In the genomic region with DNA sequence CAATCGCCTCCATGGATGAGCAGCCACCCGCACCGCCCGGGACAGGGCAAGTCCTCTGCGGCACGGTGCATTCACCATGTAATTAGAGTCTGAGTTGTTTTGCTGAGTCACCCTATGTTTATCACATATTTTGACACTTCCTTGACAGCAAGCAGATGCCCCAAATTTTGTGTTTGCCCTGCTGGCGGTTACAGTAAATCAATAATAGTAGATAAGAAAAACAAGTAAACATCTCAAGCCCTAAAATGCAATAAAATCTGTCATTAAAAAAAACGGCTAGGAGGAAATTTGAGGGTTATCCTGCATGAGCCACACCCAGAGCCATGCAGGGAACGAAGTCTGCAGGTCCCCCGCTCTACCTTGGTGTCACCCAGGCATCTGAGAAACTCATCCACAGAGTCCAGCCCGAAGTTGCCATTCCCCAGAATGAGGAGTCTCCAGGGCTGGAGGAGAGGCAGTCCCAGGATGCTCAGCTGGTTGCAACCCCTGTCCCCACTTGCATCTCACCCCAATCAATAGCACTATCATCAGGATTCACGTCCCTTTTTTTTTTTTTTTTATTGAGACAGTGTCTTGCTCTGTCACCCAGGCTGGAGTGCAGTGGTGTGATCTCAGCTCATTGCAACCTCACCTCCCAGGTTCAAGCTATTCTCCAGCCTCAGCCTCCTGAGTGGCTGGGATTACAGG, we compare ENCODE assay signal across 1 cellular context.
TF ChIP-seq lines count a peak whose summit lies in the region.

No MANE protein-coding gene starts in this region.

TF ChIP-seq in K562, 482 proteins besides CTCF, POLR2A, EP300 and RAD21 (continued from another document and continues in another):
- TF ChIP-seq, protein P1, sequence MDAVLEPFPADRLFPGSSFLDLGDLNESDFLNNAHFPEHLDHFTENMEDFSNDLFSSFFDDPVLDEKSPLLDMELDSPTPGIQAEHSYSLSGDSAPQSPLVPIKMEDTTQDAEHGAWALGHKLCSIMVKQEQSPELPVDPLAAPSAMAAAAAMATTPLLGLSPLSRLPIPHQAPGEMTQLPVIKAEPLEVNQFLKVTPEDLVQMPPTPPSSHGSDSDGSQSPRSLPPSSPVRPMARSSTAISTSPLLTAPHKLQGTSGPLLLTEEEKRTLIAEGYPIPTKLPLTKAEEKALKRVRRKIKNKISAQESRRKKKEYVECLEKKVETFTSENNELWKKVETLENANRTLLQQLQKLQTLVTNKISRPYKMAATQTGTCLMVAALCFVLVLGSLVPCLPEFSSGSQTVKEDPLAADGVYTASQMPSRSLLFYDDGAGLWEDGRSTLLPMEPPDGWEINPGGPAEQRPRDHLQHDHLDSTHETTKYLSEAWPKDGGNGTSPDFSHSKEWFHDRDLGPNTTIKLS (IDR thresholded peaks at IDR 0.05; ENCODE audit: borderline replicate concordance, low read depth), result peak; percentile 47; the same call in 1 of the 2 replicates
- TF ChIP-seq PHF8 (IDR thresholded peaks at IDR 0.05; ENCODE audit: borderline replicate concordance, low read length) (peak; percentile 14; the same call in 1 of the 2 replicates), RCOR1 (IDR thresholded peaks at IDR 0.05; ENCODE audit: borderline replicate concordance in 1 of 2, low read depth in 2 of 2, low read length in 2 of 2) (peak in 1 of 2 experiments; percentile 83; a peak in 1 of 4 replicates), SMAD1 (IDR thresholded peaks at IDR 0.05; ENCODE audit: low read depth, low read length, partially characterized antibody) (no peak), ETV5 (CRISPR knock-in tag; IDR thresholded peaks at IDR 0.05; ENCODE audit: low read depth) (no peak), MEIS2 (IDR thresholded peaks at IDR 0.05; ENCODE audit: partially characterized antibody) (peak; percentile 99), ARID1B (IDR thresholded peaks at IDR 0.05) (peak; percentile 84), BCL6 (CRISPR knock-in tag; IDR thresholded peaks at IDR 0.05) (no peak), NFE2 (IDR thresholded peaks at IDR 0.05; ENCODE audit: low read depth) (peak; percentile 99), CEBPG (CRISPR knock-in tag; IDR thresholded peaks at IDR 0.05) (no peak), CEBPG (tag; conservative IDR thresholded peaks at IDR 0.05 in 1 of 2, IDR thresholded peaks at IDR 0.05 in 1 of 2) (no peak), ZNF444 (CRISPR knock-in tag; IDR thresholded peaks at IDR 0.05) (no peak), TSC22D4 (tag; IDR thresholded peaks at IDR 0.05) (no peak), ZNF766 (CRISPR knock-in tag; conservative IDR thresholded peaks at IDR 0.05) (0 out of 2 replicates have a peak, but pooled peaks have one; percentile 1), CCAR2 (IDR thresholded peaks at IDR 0.05; ENCODE audit: low read depth, low read length) (no peak), MAFF (IDR thresholded peaks at IDR 0.05; ENCODE audit: low read length) (peak; percentile 99), FOXK2 (conservative IDR thresholded peaks at IDR 0.05 in 1 of 2, IDR thresholded peaks at IDR 0.05 in 1 of 2; ENCODE audit: low read depth in 2 of 2) (peak; percentile 51 to 66; a peak in 3 of 4 replicates), NR2C2 (CRISPR knock-in tag; IDR thresholded peaks at IDR 0.05) (no peak), NR2C2 (tag; IDR thresholded peaks at IDR 0.05) (no peak), ZSCAN32 (CRISPR knock-in tag; IDR thresholded peaks at IDR 0.05) (no peak), EGR1 (conservative IDR thresholded peaks at IDR 0.05) (no peak), ZEB2 (IDR thresholded peaks at IDR 0.05) (peak; percentile 59; the same call in 1 of the 2 replicates), HSF4 (CRISPR knock-in tag; IDR thresholded peaks at IDR 0.05; ENCODE audit: borderline replicate concordance) (no peak), NCOA1 (IDR thresholded peaks at IDR 0.05; ENCODE audit: low read depth) (0 out of 2 replicates have a peak, but pooled peaks have one; percentile 31), KAT8 (IDR thresholded peaks at IDR 0.05; ENCODE audit: low read depth) (no peak), HIVEP1 (CRISPR knock-in tag; IDR thresholded peaks at IDR 0.05) (no peak), TBP (optimal IDR thresholded peaks at IDR 0.05; ENCODE audit: low read depth, low read length) (no peak), PML (IDR thresholded peaks at IDR 0.05; ENCODE audit: low read length) (no peak), TAF9B (IDR thresholded peaks at IDR 0.05; ENCODE audit: partially characterized antibody) (peak; percentile 41), KAT7 (CRISPR knock-in tag; IDR thresholded peaks at IDR 0.05; ENCODE audit: borderline replicate concordance) (no peak), ATF1 (CRISPR knock-in tag; IDR thresholded peaks at IDR 0.05) (no peak), ATF1 (tag; IDR thresholded peaks at IDR 0.05) (peak; percentile 46; the same call in 1 of the 2 replicates), BHLHE40 (IDR thresholded peaks at IDR 0.05; ENCODE audit: low read length) (peak; percentile 57), MAZ (CRISPR knock-in tag; conservative IDR thresholded peaks at IDR 0.05 in 1 of 2, IDR thresholded peaks at IDR 0.05 in 1 of 2) (peak in 1 of 2 experiments; percentile 42; a peak in 1 of 4 replicates), RBM34 (IDR thresholded peaks at IDR 0.05; ENCODE audit: borderline replicate concordance, insufficient read depth, low read length) (no peak), MECOM (CRISPR knock-in tag; IDR thresholded peaks at IDR 0.05) (0 out of 2 replicates have a peak, but pooled peaks have one; percentile 16), TEAD4 (IDR thresholded peaks at IDR 0.05; ENCODE audit: low read length) (peak; percentile 72), TEAD4 (CRISPR knock-in tag; IDR thresholded peaks at IDR 0.05; ENCODE audit: borderline replicate concordance) (no peak), JUN (IDR thresholded peaks at IDR 0.05; ENCODE audit: borderline replicate concordance, low read depth, low read length) (peak; percentile 71), JUN (CRISPR knock-in tag; IDR thresholded peaks at IDR 0.05; ENCODE audit: borderline replicate concordance) (no peak)
- TF ChIP-seq, protein P2, sequence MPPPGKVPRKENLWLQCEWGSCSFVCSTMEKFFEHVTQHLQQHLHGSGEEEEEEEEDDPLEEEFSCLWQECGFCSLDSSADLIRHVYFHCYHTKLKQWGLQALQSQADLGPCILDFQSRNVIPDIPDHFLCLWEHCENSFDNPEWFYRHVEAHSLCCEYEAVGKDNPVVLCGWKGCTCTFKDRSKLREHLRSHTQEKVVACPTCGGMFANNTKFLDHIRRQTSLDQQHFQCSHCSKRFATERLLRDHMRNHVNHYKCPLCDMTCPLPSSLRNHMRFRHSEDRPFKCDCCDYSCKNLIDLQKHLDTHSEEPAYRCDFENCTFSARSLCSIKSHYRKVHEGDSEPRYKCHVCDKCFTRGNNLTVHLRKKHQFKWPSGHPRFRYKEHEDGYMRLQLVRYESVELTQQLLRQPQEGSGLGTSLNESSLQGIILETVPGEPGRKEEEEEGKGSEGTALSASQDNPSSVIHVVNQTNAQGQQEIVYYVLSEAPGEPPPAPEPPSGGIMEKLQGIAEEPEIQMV (tag; conservative IDR thresholded peaks at IDR 0.05; ENCODE audit: low read depth), result no peak
- TF ChIP-seq, protein P3, sequence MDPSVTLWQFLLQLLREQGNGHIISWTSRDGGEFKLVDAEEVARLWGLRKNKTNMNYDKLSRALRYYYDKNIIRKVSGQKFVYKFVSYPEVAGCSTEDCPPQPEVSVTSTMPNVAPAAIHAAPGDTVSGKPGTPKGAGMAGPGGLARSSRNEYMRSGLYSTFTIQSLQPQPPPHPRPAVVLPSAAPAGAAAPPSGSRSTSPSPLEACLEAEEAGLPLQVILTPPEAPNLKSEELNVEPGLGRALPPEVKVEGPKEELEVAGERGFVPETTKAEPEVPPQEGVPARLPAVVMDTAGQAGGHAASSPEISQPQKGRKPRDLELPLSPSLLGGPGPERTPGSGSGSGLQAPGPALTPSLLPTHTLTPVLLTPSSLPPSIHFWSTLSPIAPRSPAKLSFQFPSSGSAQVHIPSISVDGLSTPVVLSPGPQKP (CRISPR knock-in tag; IDR thresholded peaks at IDR 0.05), result no peak
- TF ChIP-seq, protein P4, sequence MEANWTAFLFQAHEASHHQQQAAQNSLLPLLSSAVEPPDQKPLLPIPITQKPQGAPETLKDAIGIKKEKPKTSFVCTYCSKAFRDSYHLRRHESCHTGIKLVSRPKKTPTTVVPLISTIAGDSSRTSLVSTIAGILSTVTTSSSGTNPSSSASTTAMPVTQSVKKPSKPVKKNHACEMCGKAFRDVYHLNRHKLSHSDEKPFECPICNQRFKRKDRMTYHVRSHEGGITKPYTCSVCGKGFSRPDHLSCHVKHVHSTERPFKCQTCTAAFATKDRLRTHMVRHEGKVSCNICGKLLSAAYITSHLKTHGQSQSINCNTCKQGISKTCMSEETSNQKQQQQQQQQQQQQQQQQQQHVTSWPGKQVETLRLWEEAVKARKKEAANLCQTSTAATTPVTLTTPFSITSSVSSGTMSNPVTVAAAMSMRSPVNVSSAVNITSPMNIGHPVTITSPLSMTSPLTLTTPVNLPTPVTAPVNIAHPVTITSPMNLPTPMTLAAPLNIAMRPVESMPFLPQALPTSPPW (CRISPR knock-in tag; IDR thresholded peaks at IDR 0.05), result 0 out of 2 replicates have a peak, but pooled peaks have one; percentile 16
- TF ChIP-seq, protein P5, sequence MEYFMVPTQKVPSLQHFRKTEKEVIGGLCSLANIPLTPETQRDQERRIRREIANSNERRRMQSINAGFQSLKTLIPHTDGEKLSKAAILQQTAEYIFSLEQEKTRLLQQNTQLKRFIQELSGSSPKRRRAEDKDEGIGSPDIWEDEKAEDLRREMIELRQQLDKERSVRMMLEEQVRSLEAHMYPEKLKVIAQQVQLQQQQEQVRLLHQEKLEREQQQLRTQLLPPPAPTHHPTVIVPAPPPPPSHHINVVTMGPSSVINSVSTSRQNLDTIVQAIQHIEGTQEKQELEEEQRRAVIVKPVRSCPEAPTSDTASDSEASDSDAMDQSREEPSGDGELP (CRISPR knock-in tag; IDR thresholded peaks at IDR 0.05; ENCODE audit: borderline replicate concordance), result peak; percentile 21; the same call in 1 of the 2 replicates
- TF ChIP-seq, protein P6, sequence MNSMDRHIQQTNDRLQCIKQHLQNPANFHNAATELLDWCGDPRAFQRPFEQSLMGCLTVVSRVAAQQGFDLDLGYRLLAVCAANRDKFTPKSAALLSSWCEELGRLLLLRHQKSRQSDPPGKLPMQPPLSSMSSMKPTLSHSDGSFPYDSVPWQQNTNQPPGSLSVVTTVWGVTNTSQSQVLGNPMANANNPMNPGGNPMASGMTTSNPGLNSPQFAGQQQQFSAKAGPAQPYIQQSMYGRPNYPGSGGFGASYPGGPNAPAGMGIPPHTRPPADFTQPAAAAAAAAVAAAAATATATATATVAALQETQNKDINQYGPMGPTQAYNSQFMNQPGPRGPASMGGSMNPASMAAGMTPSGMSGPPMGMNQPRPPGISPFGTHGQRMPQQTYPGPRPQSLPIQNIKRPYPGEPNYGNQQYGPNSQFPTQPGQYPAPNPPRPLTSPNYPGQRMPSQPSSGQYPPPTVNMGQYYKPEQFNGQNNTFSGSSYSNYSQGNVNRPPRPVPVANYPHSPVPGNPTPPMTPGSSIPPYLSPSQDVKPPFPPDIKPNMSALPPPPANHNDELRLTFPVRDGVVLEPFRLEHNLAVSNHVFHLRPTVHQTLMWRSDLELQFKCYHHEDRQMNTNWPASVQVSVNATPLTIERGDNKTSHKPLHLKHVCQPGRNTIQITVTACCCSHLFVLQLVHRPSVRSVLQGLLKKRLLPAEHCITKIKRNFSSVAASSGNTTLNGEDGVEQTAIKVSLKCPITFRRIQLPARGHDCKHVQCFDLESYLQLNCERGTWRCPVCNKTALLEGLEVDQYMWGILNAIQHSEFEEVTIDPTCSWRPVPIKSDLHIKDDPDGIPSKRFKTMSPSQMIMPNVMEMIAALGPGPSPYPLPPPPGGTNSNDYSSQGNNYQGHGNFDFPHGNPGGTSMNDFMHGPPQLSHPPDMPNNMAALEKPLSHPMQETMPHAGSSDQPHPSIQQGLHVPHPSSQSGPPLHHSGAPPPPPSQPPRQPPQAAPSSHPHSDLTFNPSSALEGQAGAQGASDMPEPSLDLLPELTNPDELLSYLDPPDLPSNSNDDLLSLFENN (IDR thresholded peaks at IDR 0.05; ENCODE audit: low read depth in 2 of 2, low read length in 2 of 2), result no peak
- TF ChIP-seq, protein P7, sequence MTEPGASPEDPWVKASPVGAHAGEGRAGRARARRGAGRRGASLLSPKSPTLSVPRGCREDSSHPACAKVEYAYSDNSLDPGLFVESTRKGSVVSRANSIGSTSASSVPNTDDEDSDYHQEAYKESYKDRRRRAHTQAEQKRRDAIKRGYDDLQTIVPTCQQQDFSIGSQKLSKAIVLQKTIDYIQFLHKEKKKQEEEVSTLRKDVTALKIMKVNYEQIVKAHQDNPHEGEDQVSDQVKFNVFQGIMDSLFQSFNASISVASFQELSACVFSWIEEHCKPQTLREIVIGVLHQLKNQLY (CRISPR knock-in tag; conservative IDR thresholded peaks at IDR 0.05), result no peak
- TF ChIP-seq, protein P8, sequence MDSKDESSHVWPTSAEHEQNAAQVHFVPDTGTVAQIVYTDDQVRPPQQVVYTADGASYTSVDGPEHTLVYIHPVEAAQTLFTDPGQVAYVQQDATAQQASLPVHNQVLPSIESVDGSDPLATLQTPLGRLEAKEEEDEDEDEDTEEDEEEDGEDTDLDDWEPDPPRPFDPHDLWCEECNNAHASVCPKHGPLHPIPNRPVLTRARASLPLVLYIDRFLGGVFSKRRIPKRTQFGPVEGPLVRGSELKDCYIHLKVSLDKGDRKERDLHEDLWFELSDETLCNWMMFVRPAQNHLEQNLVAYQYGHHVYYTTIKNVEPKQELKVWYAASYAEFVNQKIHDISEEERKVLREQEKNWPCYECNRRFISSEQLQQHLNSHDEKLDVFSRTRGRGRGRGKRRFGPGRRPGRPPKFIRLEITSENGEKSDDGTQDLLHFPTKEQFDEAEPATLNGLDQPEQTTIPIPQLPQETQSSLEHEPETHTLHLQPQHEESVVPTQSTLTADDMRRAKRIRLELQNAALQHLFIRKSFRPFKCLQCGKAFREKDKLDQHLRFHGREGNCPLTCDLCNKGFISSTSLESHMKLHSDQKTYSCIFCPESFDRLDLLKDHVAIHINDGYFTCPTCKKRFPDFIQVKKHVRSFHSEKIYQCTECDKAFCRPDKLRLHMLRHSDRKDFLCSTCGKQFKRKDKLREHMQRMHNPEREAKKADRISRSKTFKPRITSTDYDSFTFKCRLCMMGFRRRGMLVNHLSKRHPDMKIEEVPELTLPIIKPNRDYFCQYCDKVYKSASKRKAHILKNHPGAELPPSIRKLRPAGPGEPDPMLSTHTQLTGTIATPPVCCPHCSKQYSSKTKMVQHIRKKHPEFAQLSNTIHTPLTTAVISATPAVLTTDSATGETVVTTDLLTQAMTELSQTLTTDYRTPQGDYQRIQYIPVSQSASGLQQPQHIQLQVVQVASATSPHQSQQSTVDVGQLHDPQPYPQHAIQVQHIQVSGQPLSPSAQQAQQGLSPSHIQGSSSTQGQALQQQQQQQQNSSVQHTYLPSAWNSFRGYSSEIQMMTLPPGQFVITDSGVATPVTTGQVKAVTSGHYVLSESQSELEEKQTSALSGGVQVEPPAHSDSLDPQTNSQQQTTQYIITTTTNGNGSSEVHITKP (IDR thresholded peaks at IDR 0.05; ENCODE audit: partially characterized antibody), result peak; percentile 83
- TF ChIP-seq, protein P9, sequence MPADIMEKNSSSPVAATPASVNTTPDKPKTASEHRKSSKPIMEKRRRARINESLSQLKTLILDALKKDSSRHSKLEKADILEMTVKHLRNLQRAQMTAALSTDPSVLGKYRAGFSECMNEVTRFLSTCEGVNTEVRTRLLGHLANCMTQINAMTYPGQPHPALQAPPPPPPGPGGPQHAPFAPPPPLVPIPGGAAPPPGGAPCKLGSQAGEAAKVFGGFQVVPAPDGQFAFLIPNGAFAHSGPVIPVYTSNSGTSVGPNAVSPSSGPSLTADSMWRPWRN (IDR thresholded peaks at IDR 0.05; ENCODE audit: low read depth), result peak; percentile 70; the same call in 1 of the 2 replicates
